ENCODE assay signal across 10 cellular contexts in genomic region chr20:62708591-62709536, GRCh38. TPM values are rescaled to one million over a fixed set of nuclear protein-coding genes. Genes with fewer than 3 reads are reported as not detected.
A peak's percentile ranks its signal among the peaks of the same experiment; 100 is the strongest.
DNase-seq lines count a peak whose midpoint lies in the region; ATAC-seq and TF ChIP-seq lines count a peak whose summit lies in the region.
"Had no signal": no experiment of that assay in that cellular context is flagged by ENCODE, and none has a peak within 500 bp of the region (broad histone marks: within the 10 kb centered on the region; RNA-seq: fewer than 3 reads in every experiment).

TSS of gene NTSR1 (plus strand) at chr20:62708836. CDS start at chr20:62709208, 372 bp downstream.

- no peaks in the 10 kb centered on the region for H3K36me3 ChIP-seq in RWPE2 (ENCODE audit: low read depth)

- H3K36me3 Mint-ChIP-seq in activated T-cell treated with anti-CD3 and anti-CD28 coated beads, Interleukin-2, amount 50 U/mL, for 4 hours (ENCODE audit: insufficient read depth): no peaks in the 10 kb centered on the region
- H3K36me3 Mint-ChIP-seq in stimulated activated naive B cell treated with anti-CD40 and anti-IgM and Interleukin-4, amounts not matched to agents 10 μg/mL and 1 μg/mL and 100 μg/mL, for 72 hours: peaks cover 0 to 2% of the 10 kb centered on the region in 2 donors

- H3K4me1 Mint-ChIP-seq in activated T-cell treated with anti-CD3 and anti-CD28 coated beads, Interleukin-2, amount 50 U/mL, for 4 hours (ENCODE audit: low read depth): peaks cover 9% of the 10 kb centered on the region
- peaks cover 4 to 7% of the 10 kb centered on the region in 2 donors for H3K4me1 Mint-ChIP-seq in stimulated activated naive B cell treated with anti-CD40 and anti-IgM and Interleukin-4, amounts not matched to agents 10 μg/mL and 1 μg/mL and 100 μg/mL, for 72 hours

- H3K9me3 ChIP-seq in RWPE2 (ENCODE audit: severe bottlenecking) (no peaks in the 10 kb centered on the region), right cardiac atrium (ENCODE audit: control insufficient read depth, low read length) (no peaks in the 10 kb centered on the region)

- peak within 1 kb of the TSS; percentile 43 for H3K4me3 Mint-ChIP-seq in activated T-cell treated with anti-CD3 and anti-CD28 coated beads, Interleukin-2, amount 50 U/mL, for 4 hours
- H3K4me3 Mint-ChIP-seq in stimulated activated naive B cell treated with anti-CD40 and anti-IgM and Interleukin-4, amounts not matched to agents 10 μg/mL and 1 μg/mL and 100 μg/mL, for 72 hours: peak within 1 kb of the TSS; percentile 48 to 52

- intact Hi-C loops in right cardiac atrium (cut with DNase I): loop anchor here in 1 of 4 donors (10.0 kb wide), 1 partner anchor 56 kb away; no protein-coding TSS in a partner anchor

- no peak for DNase-seq in activated T-cell treated with anti-CD3 and anti-CD28 coated beads, Interleukin-2, amount 50 U/mL, for 4 hours
- no peak for DNase-seq in activated T-cell treated with anti-CD3 and anti-CD28 coated beads for 4 hours
- DNase-seq in RWPE2 (ENCODE audit: low spot score): no peak
- peak in 2 of 3 donors; percentile 38 to 46 for DNase-seq in right cardiac atrium
- DNase-seq in stimulated activated naive B cell treated with anti-CD40 and anti-IgM and Interleukin-4, amounts not matched to agents 10 μg/mL and 1 μg/mL and 100 μg/mL, for 72 hours: no peak
- DNase-seq in omental fat pad (ENCODE audit: low spot score): no peak
- DNase-seq: left colon had no signal

- peak; percentile 44 to 47 for ATAC-seq in activated T-cell treated with anti-CD3 and anti-CD28 coated beads, Interleukin-2, amount 50 U/mL, for 4 hours
- ATAC-seq in RWPE2 (ENCODE audit: low read depth) (peak; percentile 2; the same call in 2 of the 3 replicates), right cardiac atrium (no peak), GM21825 (IDR thresholded peaks at IDR 0.05; ENCODE audit: unreplicated experiment) (no peak), HG02885 (IDR thresholded peaks at IDR 0.05; ENCODE audit: poor library complexity, unreplicated experiment) (no peak), omental fat pad (ENCODE audit: low FRiP score) (no peak)
- no peak for ATAC-seq in stimulated activated naive B cell treated with anti-CD40 and anti-IgM and Interleukin-4, amounts not matched to agents 10 μg/mL and 1 μg/mL and 100 μg/mL, for 72 hours (replicated peaks)
- ATAC-seq: left colon, sciatic nerve had no signal

- 9% methylated on average over 124 of the region's 124 CpGs for WGBS in right cardiac atrium

- TF ChIP-seq CTCF in RWPE2 (IDR thresholded peaks at IDR 0.05; ENCODE audit: poor library complexity, severe bottlenecking) (peak; percentile 50), omental fat pad (IDR thresholded peaks at IDR 0.05) (no peak)

- peak within 1 kb of the TSS; percentile 33 for H3K4me3 ChIP-seq in RWPE2 (ENCODE audit: severe bottlenecking)
- no peak within 1 kb of the TSS for H3K4me3 ChIP-seq in right cardiac atrium (ENCODE audit: low read length)

- H3K27me3 ChIP-seq in RWPE2 (ENCODE audit: insufficient read depth, poor library complexity, severe bottlenecking) (peaks cover 26% of the 10 kb centered on the region), right cardiac atrium (ENCODE audit: control insufficient read depth, insufficient read depth) (no peaks in the 10 kb centered on the region)

- peak within 1 kb of the TSS; percentile 31 for H3K27ac Mint-ChIP-seq in stimulated activated naive B cell treated with anti-CD40 and anti-IgM and Interleukin-4, amounts not matched to agents 10 μg/mL and 1 μg/mL and 100 μg/mL, for 72 hours

- peak within 1 kb of the TSS; percentile 97 for H3K27ac ChIP-seq in RWPE2 (ENCODE audit: poor library complexity, severe bottlenecking)
- no peak within 1 kb of the TSS for H3K27ac ChIP-seq in right cardiac atrium (ENCODE audit: low read length)

- H3K27me3 Mint-ChIP-seq in activated T-cell treated with anti-CD3 and anti-CD28 coated beads, Interleukin-2, amount 50 U/mL, for 4 hours (ENCODE audit: low read depth): peaks cover 30% of the 10 kb centered on the region
- peaks cover 50 to 66% of the 10 kb centered on the region in 2 donors for H3K27me3 Mint-ChIP-seq in stimulated activated naive B cell treated with anti-CD40 and anti-IgM and Interleukin-4, amounts not matched to agents 10 μg/mL and 1 μg/mL and 100 μg/mL, for 72 hours

- H3K9me3 Mint-ChIP-seq in activated T-cell treated with anti-CD3 and anti-CD28 coated beads, Interleukin-2, amount 50 U/mL, for 4 hours: no peaks in the 10 kb centered on the region
- no peaks in the 10 kb centered on the region for H3K9me3 Mint-ChIP-seq in stimulated activated naive B cell treated with anti-CD40 and anti-IgM and Interleukin-4, amounts not matched to agents 10 μg/mL and 1 μg/mL and 100 μg/mL, for 72 hours

- H3K4me1 ChIP-seq in RWPE2 (ENCODE audit: insufficient read depth, poor library complexity, severe bottlenecking) (peaks cover 48% of the 10 kb centered on the region), right cardiac atrium (ENCODE audit: control insufficient read depth, insufficient read depth, low read length) (peaks cover 6% of the 10 kb centered on the region)

RNA-seq across cellular contexts. Expression of gene NTSR1, which starts in this region (rescaled TPM):
- under 1 TPM in 1 of 3 donors, not detected in 2; 0.08 TPM for total RNA-seq in activated T-cell treated with anti-CD3 and anti-CD28 coated beads, Interleukin-2, amount 50 U/mL, for 4 hours
- total RNA-seq in right cardiac atrium (under 1 TPM in 1 of 4 donors, not detected in 3; 0.06 TPM), omental fat pad (under 1 TPM in 2 of 4 donors, not detected in 2; 0.24 to 0.25 TPM)
- not detected for polyA plus RNA-seq in right cardiac atrium

Comparison
In these comparisons a context has a peak if more than half of its experiments do, and no peak if none do; other contexts are left out.
1. Peak in ATAC-seq in activated T-cell treated with anti-CD3 and anti-CD28 coated beads, Interleukin-2, amount 50 U/mL, for 4 hours; RNA of the gene not detected or under 1 TPM.
2. Peak in DNase-seq in right cardiac atrium; RNA of the gene not detected or under 1 TPM.